ENCODE assay signal across 1 cellular context in genomic region chr16:4240624-4241023, GRCh38.
A peak's percentile ranks its signal among the peaks of the same experiment; 100 is the strongest.
TF ChIP-seq lines count a peak whose summit lies in the region.

No MANE protein-coding gene starts in this region.

TF ChIP-seq in K562, 482 proteins besides CTCF, POLR2A, EP300 and RAD21:
- TF ChIP-seq MYNN (IDR thresholded peaks at IDR 0.05) (no peak), MYNN (CRISPR knock-in tag; IDR thresholded peaks at IDR 0.05) (no peak), ZBTB33 (CRISPR knock-in tag; IDR thresholded peaks at IDR 0.05) (peak; percentile 24; the same call in 1 of the 2 replicates), GABPA (tag; conservative IDR thresholded peaks at IDR 0.05; ENCODE audit: low read depth) (no peak)
- TF ChIP-seq, protein P1, sequence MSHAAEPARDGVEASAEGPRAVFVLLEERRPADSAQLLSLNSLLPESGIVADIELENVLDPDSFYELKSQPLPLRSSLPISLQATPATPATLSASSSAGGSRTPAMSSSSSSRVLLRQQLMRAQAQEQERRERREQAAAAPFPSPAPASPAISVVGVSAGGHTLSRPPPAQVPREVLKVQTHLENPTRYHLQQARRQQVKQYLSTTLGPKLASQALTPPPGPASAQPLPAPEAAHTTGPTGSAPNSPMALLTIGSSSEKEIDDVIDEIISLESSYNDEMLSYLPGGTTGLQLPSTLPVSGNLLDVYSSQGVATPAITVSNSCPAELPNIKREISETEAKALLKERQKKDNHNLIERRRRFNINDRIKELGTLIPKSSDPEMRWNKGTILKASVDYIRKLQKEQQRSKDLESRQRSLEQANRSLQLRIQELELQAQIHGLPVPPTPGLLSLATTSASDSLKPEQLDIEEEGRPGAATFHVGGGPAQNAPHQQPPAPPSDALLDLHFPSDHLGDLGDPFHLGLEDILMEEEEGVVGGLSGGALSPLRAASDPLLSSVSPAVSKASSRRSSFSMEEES (CRISPR knock-in tag; IDR thresholded peaks at IDR 0.05): no peak
